ENCODE assay signal across 1 cellular context in the genomic region with DNA sequence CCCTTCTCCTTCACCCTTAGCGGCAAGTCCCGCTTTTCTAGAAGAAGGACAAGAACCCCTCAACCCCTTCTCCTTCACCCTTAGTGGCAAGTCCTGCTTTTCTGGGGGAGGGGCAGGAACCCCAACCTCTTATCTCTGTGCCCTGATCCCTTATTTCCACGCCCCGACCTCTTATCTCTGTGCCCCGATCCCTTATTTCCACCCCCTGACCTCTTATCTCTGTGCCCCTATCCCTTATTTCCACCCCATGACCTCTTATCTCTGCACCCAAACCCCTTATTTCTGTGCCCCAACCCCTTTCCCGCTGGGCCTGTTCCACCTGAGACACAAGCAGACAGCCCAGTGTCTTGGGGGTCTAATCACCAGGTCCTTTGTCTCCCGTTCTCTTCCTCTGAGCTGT.
TF ChIP-seq lines count a peak whose summit lies in the region.
"Not testable (repeated sequence)": the region's sequence is repeated elsewhere in the genome, so short reads cannot be mapped to it uniquely, and the experiment has no call there.

No MANE protein-coding gene starts in this region.

TF ChIP-seq in K562, 482 proteins besides CTCF, POLR2A, EP300 and RAD21:
- TF ChIP-seq TEAD4 (IDR thresholded peaks at IDR 0.05; ENCODE audit: low read length): peak; percentile 34; the same call in 1 of the 2 replicates
- not testable (repeated sequence) for TF ChIP-seq TEAD4 (CRISPR knock-in tag; IDR thresholded peaks at IDR 0.05; ENCODE audit: borderline replicate concordance); FOXM1 (CRISPR knock-in tag; IDR thresholded peaks at IDR 0.05; ENCODE audit: low read depth)
- TF ChIP-seq MAZ (CRISPR knock-in tag; conservative IDR thresholded peaks at IDR 0.05 in 1 of 2, IDR thresholded peaks at IDR 0.05 in 1 of 2): peak in 1 of 2 experiments; percentile 53; a peak in 1 of 4 replicates
- TF ChIP-seq CBFA2T2 (conservative IDR thresholded peaks at IDR 0.05): peak; percentile 86
- peak; percentile 85 to 89 for TF ChIP-seq TRIM24 (IDR thresholded peaks at IDR 0.05)
- peak; percentile 90 for TF ChIP-seq CBFA2T3 (IDR thresholded peaks at IDR 0.05)
- peak; percentile 67; the same call in 1 of the 2 replicates for TF ChIP-seq CC2D1A (IDR thresholded peaks at IDR 0.05)
- peak; percentile 28; the same call in 1 of the 2 replicates for TF ChIP-seq CXXC5 (CRISPR knock-in tag; IDR thresholded peaks at IDR 0.05)
- peak; percentile 23; the same call in 1 of the 2 replicates for TF ChIP-seq TCF3 (CRISPR knock-in tag; IDR thresholded peaks at IDR 0.05)
- peak; percentile 81 for TF ChIP-seq NCOR1 (IDR thresholded peaks at IDR 0.05)
- TF ChIP-seq KLF16 (IDR thresholded peaks at IDR 0.05): 0 out of 2 replicates have a peak, but pooled peaks have one; percentile 33
- peak; percentile 47 for TF ChIP-seq NFIC (IDR thresholded peaks at IDR 0.05)
- peak; percentile 14; the same call in 1 of the 2 replicates for TF ChIP-seq SMARCE1 (IDR thresholded peaks at IDR 0.05)
- peak; percentile 69 for TF ChIP-seq NR2C1 (IDR thresholded peaks at IDR 0.05)
- peak; percentile 79 for TF ChIP-seq NR2C1 (tag; IDR thresholded peaks at IDR 0.05)
- TF ChIP-seq SMARCA4 (IDR thresholded peaks at IDR 0.05): peak; percentile 46; the same call in 1 of the 2 replicates
- TF ChIP-seq ARID1B (IDR thresholded peaks at IDR 0.05): peak; percentile 87
- 0 out of 2 replicates have a peak, but pooled peaks have one; percentile 24 for TF ChIP-seq SOX6 (IDR thresholded peaks at IDR 0.05)
- peak; percentile 79 for TF ChIP-seq MTA2 (IDR thresholded peaks at IDR 0.05; ENCODE audit: low read depth)
- peak; percentile 55; the same call in 1 of the 2 replicates for TF ChIP-seq PHB2 (IDR thresholded peaks at IDR 0.05; ENCODE audit: low read depth)
- 0 out of 2 replicates have a peak, but pooled peaks have one; percentile 53 for TF ChIP-seq FOXM1 (IDR thresholded peaks at IDR 0.05; ENCODE audit: low read depth)
- TF ChIP-seq TAL1 (IDR thresholded peaks at IDR 0.05): peak; percentile 88
- TF ChIP-seq ELF4 (CRISPR knock-in tag; IDR thresholded peaks at IDR 0.05): peak; percentile 63
- TF ChIP-seq FOXJ2 (tag; IDR thresholded peaks at IDR 0.05): 0 out of 2 replicates have a peak, but pooled peaks have one; percentile 31
TF ChIP-seq in K562: peak in this region for 22; not testable (repeated sequence) for 460.
